In the genomic region with DNA sequence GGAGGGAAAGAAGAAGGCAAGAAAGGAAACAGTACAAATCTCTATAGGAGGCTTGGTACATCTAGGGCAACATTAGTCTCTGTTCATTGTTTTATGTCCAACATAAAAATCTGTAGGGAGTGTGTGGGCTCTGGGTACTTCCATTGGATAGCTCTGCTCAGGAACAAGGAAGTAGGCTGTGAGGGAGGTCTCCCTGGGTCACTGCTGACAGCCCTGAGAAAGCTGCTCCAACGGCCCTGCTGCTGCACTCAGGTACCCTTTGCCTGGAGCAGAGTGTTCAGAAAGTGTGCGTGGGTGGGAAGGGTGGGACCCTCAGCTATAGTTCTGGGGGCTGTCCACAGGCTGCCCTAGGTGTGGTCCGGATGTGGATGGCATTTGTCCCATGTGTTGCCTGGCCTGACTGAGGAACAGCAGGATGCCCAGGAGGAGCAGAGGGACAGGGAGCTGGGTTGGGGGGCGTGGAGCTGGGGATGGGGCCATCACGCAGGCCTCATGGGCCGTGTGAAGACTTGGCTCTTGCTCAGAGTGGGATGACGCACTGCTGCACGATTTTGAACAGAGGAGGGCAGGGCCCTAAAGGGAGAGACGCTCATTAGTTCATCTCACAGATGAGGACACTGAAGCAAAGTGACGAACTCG, we compare ENCODE assay signal across 13 cellular contexts. TPM values are rescaled to one million over a fixed set of nuclear protein-coding genes. Genes with fewer than 3 reads are reported as not detected.
A peak's percentile ranks its signal among the peaks of the same experiment; 100 is the strongest.
DNase-seq lines count a peak whose midpoint lies in the region; ATAC-seq and TF ChIP-seq lines count a peak whose summit lies in the region.
"Had no signal": no experiment of that assay in that cellular context is flagged by ENCODE, and none has a peak within 500 bp of the region (broad histone marks: within the 10 kb centered on the region; RNA-seq: fewer than 3 reads in every experiment).

No MANE protein-coding gene starts in this region.

- H4K91ac ChIP-seq in IMR-90 (ENCODE audit: insufficient read depth, low read depth, low read length) (no peak overlapping the region), trophoblast cell (ENCODE audit: low read depth, low read length) (no peak overlapping the region)

- H4K20me1 ChIP-seq in IMR-90 (ENCODE audit: insufficient read depth, low read length) = no peaks in the 10 kb centered on the region
- H4K20me1 ChIP-seq: BLaER1 treated with 17β-estradiol and CSF1 and Interleukin-3, amounts not matched to agents 10 nM and 100 nM had no signal

- H2AK5ac ChIP-seq in IMR-90 (ENCODE audit: low read depth, low read length) = no peak overlapping the region
- no peak overlapping the region for H2AK5ac ChIP-seq in trophoblast cell (ENCODE audit: low read length)

- no peak overlapping the region for H2BK15ac ChIP-seq in IMR-90 (ENCODE audit: low read depth, low read length)

- H3K4me2 ChIP-seq in IMR-90 (ENCODE audit: low read depth, low read length) (no peak overlapping the region), trophoblast cell (ENCODE audit: low read length) (no peak overlapping the region)
- H3K4me2 ChIP-seq: BLaER1 treated with 17β-estradiol and CSF1 and Interleukin-3, amounts not matched to agents 10 nM and 100 nM had no signal

- H3K4me3 Mint-ChIP-seq in endothelial cell (ENCODE audit: unreplicated experiment) = no peak overlapping the region
- H3K4me3 Mint-ChIP-seq in stimulated activated naive B cell treated with anti-CD40 and anti-IgM and Interleukin-4, amounts not matched to agents 10 μg/mL and 1 μg/mL and 100 μg/mL, for 72 hours = no peak overlapping the region
- H3K4me3 Mint-ChIP-seq: CD4-positive, CD25-positive, alpha-beta regulatory T cell; H9 had no signal

- no peak for TF ChIP-seq RAD21 in IMR-90 (IDR thresholded peaks at IDR 0.05; ENCODE audit: low read length)

- no peak for TF ChIP-seq POLR2A in IMR-90 (IDR thresholded peaks at IDR 0.05; ENCODE audit: low read depth, low read length)

- no peaks in the 10 kb centered on the region for H3K79me2 ChIP-seq in trophoblast cell (ENCODE audit: control insufficient read depth, insufficient read depth, low read length, poor library complexity)

- no peaks in the 10 kb centered on the region for H3K4me1 ChIP-seq in IMR-90 (ENCODE audit: control insufficient read depth, insufficient read depth, low read length)
- H3K4me1 ChIP-seq in trophoblast cell (ENCODE audit: control insufficient read depth in 1 of 2, insufficient read depth in 2 of 2, low read length in 2 of 2) = no peaks in the 10 kb centered on the region
- no peaks in the 10 kb centered on the region for H3K4me1 ChIP-seq in aorta (ENCODE audit: control insufficient read depth in 1 of 2, insufficient read depth in 2 of 2, low read length in 2 of 2)

- no peak overlapping the region for H3K18ac ChIP-seq in IMR-90 (ENCODE audit: low read depth, low read length)
- no peak overlapping the region for H3K18ac ChIP-seq in trophoblast cell (ENCODE audit: low read length)

- H3K36me3 Mint-ChIP-seq in endothelial cell (ENCODE audit: low read depth, unreplicated experiment) = no peaks in the 10 kb centered on the region
- peaks cover 0 to 2% of the 10 kb centered on the region in 2 donors for H3K36me3 Mint-ChIP-seq in stimulated activated naive B cell treated with anti-CD40 and anti-IgM and Interleukin-4, amounts not matched to agents 10 μg/mL and 1 μg/mL and 100 μg/mL, for 72 hours
- H3K36me3 Mint-ChIP-seq: CD4-positive, CD25-positive, alpha-beta regulatory T cell had no signal

- ATAC-seq in IMR-90 (ENCODE audit: low read depth) (no peak), left colon (peak; percentile 33), aorta (ENCODE audit: low FRiP score) (peak; percentile 33)
- no peak for ATAC-seq in stimulated activated naive B cell treated with anti-CD40 and anti-IgM and Interleukin-4, amounts not matched to agents 10 μg/mL and 1 μg/mL and 100 μg/mL, for 72 hours (replicated peaks)

- H4K8ac ChIP-seq in IMR-90 (ENCODE audit: low read depth in 2 of 2, low read length in 2 of 2) = no peak overlapping the region
- H4K8ac ChIP-seq in trophoblast cell (ENCODE audit: low read depth, low read length) = no peak overlapping the region

- BruUV-seq in IMR-90 (replicated peaks; lab: Mats Ljungman, UMichigan) = no TSS peak

- no peak overlapping the region for H3K27ac Mint-ChIP-seq in endothelial cell (ENCODE audit: unreplicated experiment)
- H3K27ac Mint-ChIP-seq in stimulated activated naive B cell treated with anti-CD40 and anti-IgM and Interleukin-4, amounts not matched to agents 10 μg/mL and 1 μg/mL and 100 μg/mL, for 72 hours = no peak overlapping the region
- H3K27ac Mint-ChIP-seq: CD4-positive, CD25-positive, alpha-beta regulatory T cell had no signal

- peaks cover 31% of the 10 kb centered on the region for H3K4me1 Mint-ChIP-seq in endothelial cell (ENCODE audit: unreplicated experiment)
- peaks cover 25 to 43% of the 10 kb centered on the region in 2 donors for H3K4me1 Mint-ChIP-seq in stimulated activated naive B cell treated with anti-CD40 and anti-IgM and Interleukin-4, amounts not matched to agents 10 μg/mL and 1 μg/mL and 100 μg/mL, for 72 hours
- H3K4me1 Mint-ChIP-seq: CD4-positive, CD25-positive, alpha-beta regulatory T cell had no signal

- 68% methylated on average over 5 of the region's 11 CpGs; no CpG with 5 or more reads in 1 of the 2 experiments for WGBS in IMR-90 (ENCODE audit: extremely low coverage in 2 of 2, insufficient read length in 1 of 2), 2 experiments
- WGBS in trophoblast cell (ENCODE audit: extremely low coverage, insufficient coverage, insufficient read length) = no CpG with 5 or more reads among the region's 11 CpGs
- WGBS in aorta, 2 donors = 89 to 90% methylated on average over 11 of the region's 11 CpGs

- no peak overlapping the region for H2BK12ac ChIP-seq in trophoblast cell (ENCODE audit: low read length)

- dilution Hi-C loops in IMR-90 (cut with HindIII; ENCODE audit: low sequenced_read_pairs, unreplicated experiment) = no loop called here

- H3K23ac ChIP-seq in IMR-90 (ENCODE audit: low read depth, low read length) (no peak overlapping the region), trophoblast cell (ENCODE audit: low read length) (no peak overlapping the region)

- no peak overlapping the region for H4K12ac ChIP-seq in trophoblast cell (ENCODE audit: low read depth, low read length)

- intact Hi-C loops in IMR-90 (cut with micrococcal nuclease) = no loop called here
- intact Hi-C loops in left colon (cut with DNase I, micrococcal nuclease) = no loop called here
- intact Hi-C loops in aorta (cut with DNase I) = no loop called here

- no peak overlapping the region for H2BK120ac ChIP-seq in IMR-90 (ENCODE audit: low read depth, low read length)
- no peak overlapping the region for H2BK120ac ChIP-seq in trophoblast cell (ENCODE audit: insufficient read depth, low read length, poor library complexity)

- H3K9me3 ChIP-seq in IMR-90 (ENCODE audit: control insufficient read depth, insufficient read depth, low read length) (no peaks in the 10 kb centered on the region), trophoblast cell (ENCODE audit: insufficient read depth, low read depth, low read length) (peaks cover 2% of the 10 kb centered on the region), aorta (ENCODE audit: control insufficient read depth, low read length) (no peaks in the 10 kb centered on the region)

- H3K9me3 Mint-ChIP-seq in endothelial cell (ENCODE audit: unreplicated experiment) = no peaks in the 10 kb centered on the region
- H3K9me3 Mint-ChIP-seq in stimulated activated naive B cell treated with anti-CD40 and anti-IgM and Interleukin-4, amounts not matched to agents 10 μg/mL and 1 μg/mL and 100 μg/mL, for 72 hours = peaks cover 0 to 2% of the 10 kb centered on the region in 2 donors
- H3K9me3 Mint-ChIP-seq: H9 had no signal

- CTCF ChIA-PET in IMR-90 (lab: Yijun Ruan, JAX) = no interaction called here

- H2BK20ac ChIP-seq in IMR-90 (ENCODE audit: low read depth, low read length) = no peak overlapping the region

- H3K27ac ChIP-seq in IMR-90 (ENCODE audit: insufficient read depth, low read length) = no peak overlapping the region
- no peak overlapping the region for H3K27ac ChIP-seq in trophoblast cell (ENCODE audit: low read depth, low read length)
- H3K27ac ChIP-seq in aorta (ENCODE audit: low read depth in 1 of 2, low read length in 2 of 2) = no peak overlapping the region
- H3K27ac ChIP-seq: BLaER1 treated with 17β-estradiol and CSF1 and Interleukin-3, amounts not matched to agents 10 nM and 100 nM had no signal

- H2AK9ac ChIP-seq in IMR-90 (replicated peaks; ENCODE audit: low read depth, low read length, poor library complexity) = no peak overlapping the region

- H2AFZ ChIP-seq in IMR-90 (replicated peaks; ENCODE audit: low read length, poor library complexity) = peak overlapping the region; percentile 29
- no peak overlapping the region for H2AFZ ChIP-seq in trophoblast cell (ENCODE audit: insufficient read depth, low read length, poor library complexity)

- H3K4me3 ChIP-seq in IMR-90 (ENCODE audit: insufficient read depth, low read depth, low read length) (no peak overlapping the region), trophoblast cell (ENCODE audit: low read depth, low read length) (peak overlapping the region; percentile 20), aorta (ENCODE audit: low read length in 2 of 2) (no peak overlapping the region)
- H3K4me3 ChIP-seq: BLaER1 treated with 17β-estradiol and CSF1 and Interleukin-3, amounts not matched to agents 10 nM and 100 nM had no signal

- no peak for DNase-seq in IMR-90
- no peak for DNase-seq in left colon
- DNase-seq in trophoblast cell = no peak
- no peak for DNase-seq in aorta
- DNase-seq in endothelial cell (ENCODE audit: low spot score) = no peak
- DNase-seq in stimulated activated naive B cell treated with anti-CD40 and anti-IgM and Interleukin-4, amounts not matched to agents 10 μg/mL and 1 μg/mL and 100 μg/mL, for 72 hours = no peak
- no peak for DNase-seq in RPMI8226
- DNase-seq: ACHN; CD4-positive, CD25-positive, alpha-beta regulatory T cell; DMS 273 treated with DMSO at 0.1 percent for 48 hours; GOT3; H9 had no signal

- no peak overlapping the region for H3K9ac ChIP-seq in IMR-90 (ENCODE audit: low read depth, low read length)
- no peak overlapping the region for H3K9ac ChIP-seq in trophoblast cell (ENCODE audit: low read length)
- H3K9ac ChIP-seq: BLaER1 treated with 17β-estradiol and CSF1 and Interleukin-3, amounts not matched to agents 10 nM and 100 nM had no signal

- no peak overlapping the region for H4K5ac ChIP-seq in IMR-90 (ENCODE audit: low read depth, low read length)

- H3K4ac ChIP-seq in IMR-90 (ENCODE audit: low read depth, low read length) = no peak overlapping the region
- H3K4ac ChIP-seq in trophoblast cell (ENCODE audit: low read depth, low read length) = no peak overlapping the region

- H3K9me1 ChIP-seq in IMR-90 (ENCODE audit: insufficient read depth, low read length) = no peaks in the 10 kb centered on the region

- no peak for TF ChIP-seq CTCF in IMR-90 (conservative IDR thresholded peaks at IDR 0.05; ENCODE audit: low read depth, low read length)
- TF ChIP-seq CTCF in endothelial cell (IDR thresholded peaks at IDR 0.05; ENCODE audit: unreplicated experiment) = no peak

- no peak overlapping the region for H3K56ac ChIP-seq in IMR-90 (ENCODE audit: extremely low read depth, insufficient read depth, low read length)

- H3K79me1 ChIP-seq in IMR-90 (ENCODE audit: low read depth in 1 of 2, low read length in 2 of 2) (no peaks in the 10 kb centered on the region), trophoblast cell (ENCODE audit: low read length) (no peaks in the 10 kb centered on the region)

- H3K14ac ChIP-seq in IMR-90 (replicated peaks; ENCODE audit: low read depth, low read length) (no peak overlapping the region), trophoblast cell (ENCODE audit: low read length) (no peak overlapping the region)

- POLR2A ChIA-PET in IMR-90 (lab: Charles Lee; ENCODE audit: unreplicated experiment) = no interaction called here

- H3K36me3 ChIP-seq in IMR-90 (ENCODE audit: control insufficient read depth, insufficient read depth, low read length) = no peaks in the 10 kb centered on the region
- no peaks in the 10 kb centered on the region for H3K36me3 ChIP-seq in trophoblast cell (ENCODE audit: control insufficient read depth in 1 of 2, insufficient read depth in 2 of 2, low read length in 2 of 2)
- H3K36me3 ChIP-seq in aorta (ENCODE audit: control insufficient read depth in 1 of 2, insufficient read depth in 2 of 2, low read length in 1 of 2) = no peaks in the 10 kb centered on the region
- H3K36me3 ChIP-seq: BLaER1 treated with 17β-estradiol and CSF1 and Interleukin-3, amounts not matched to agents 10 nM and 100 nM had no signal

- peaks cover 10% of the 10 kb centered on the region for H3K27me3 Mint-ChIP-seq in endothelial cell (ENCODE audit: unreplicated experiment)
- H3K27me3 Mint-ChIP-seq in stimulated activated naive B cell treated with anti-CD40 and anti-IgM and Interleukin-4, amounts not matched to agents 10 μg/mL and 1 μg/mL and 100 μg/mL, for 72 hours = peaks cover 2 to 4% of the 10 kb centered on the region in 2 donors
- H3K27me3 Mint-ChIP-seq: CD4-positive, CD25-positive, alpha-beta regulatory T cell had no signal

- H3K27me3 ChIP-seq in IMR-90 (ENCODE audit: control insufficient read depth, insufficient read depth, low read length) (peaks cover 3% of the 10 kb centered on the region), trophoblast cell (ENCODE audit: insufficient read depth, low read length) (no peaks in the 10 kb centered on the region), aorta (ENCODE audit: control insufficient read depth in 1 of 2, insufficient read depth in 2 of 2, low read length in 1 of 2) (no peaks in the 10 kb centered on the region)
- H3K27me3 ChIP-seq: BLaER1 treated with 17β-estradiol and CSF1 and Interleukin-3, amounts not matched to agents 10 nM and 100 nM had no signal

- no peak overlapping the region for H2BK5ac ChIP-seq in IMR-90 (ENCODE audit: low read depth, low read length, poor library complexity, severe bottlenecking)
- H2BK5ac ChIP-seq in trophoblast cell (ENCODE audit: low read depth, low read length, poor library complexity) = no peak overlapping the region

- in situ Hi-C loops in IMR-90 (cut with MboI; ENCODE audit: low sequenced_read_pairs) = no loop called here

RNA-seq across cellular contexts. Expression of gene C1orf115, which starts 16.9 kb away (rescaled TPM):
- under 0.01 and 0.18 TPM in 2 replicates for total RNA-seq in IMR-90 (2012; rRNA removed)
- 0.06 and 0.07 TPM in 2 replicates for polyA plus RNA-seq in IMR-90 (2012; rRNA removed)
- 0.05 and 0.08 TPM in 2 replicates for polyA plus RNA-seq in IMR-90 (2012; cell fraction: cytosol; rRNA removed)
- polyA plus RNA-seq in IMR-90 (2012; cell fraction: nucleus; rRNA removed; ENCODE audit: low replicate concordance) = 0.03 and 0.05 TPM in 2 replicates
- total RNA-seq in left colon = 10 to 100 TPM; 65.8 to 91.6 TPM
- 37.0 and 40.6 TPM in 2 replicates for polyA plus RNA-seq in trophoblast cell (2013)
- 10 to 100 TPM; 10.8 to 21.2 TPM for total RNA-seq in aorta
- polyA plus RNA-seq in aorta = 10 to 100 TPM in 1 of 2 donors, 1 to 10 TPM in 1; 4.8 to 70.5 TPM
- 34.7 TPM for total RNA-seq in endothelial cell (ENCODE audit: unreplicated experiment)

RNA-seq across cellular contexts. Expression of gene MTARC2, which starts 41.1 kb away (rescaled TPM):
- total RNA-seq in IMR-90 (2012; rRNA removed) (0.36 and 0.56 TPM in 2 replicates), left colon (10 to 100 TPM; 36.2 to 40.0 TPM), aorta (10 to 100 TPM; 18.2 to 33.9 TPM), endothelial cell (ENCODE audit: unreplicated experiment) (3.6 TPM)
- polyA plus RNA-seq in IMR-90 (2012; rRNA removed) (2.6 TPM in 2 replicates), aorta (10 to 100 TPM; 31.4 to 32.7 TPM)
- 0.71 and 3.2 TPM in 2 replicates for polyA plus RNA-seq in IMR-90 (2012; cell fraction: cytosol; rRNA removed)
- 8.2 and 12.5 TPM in 2 replicates for polyA plus RNA-seq in IMR-90 (2012; cell fraction: nucleus; rRNA removed; ENCODE audit: low replicate concordance)
- polyA plus RNA-seq in trophoblast cell (2013) = 5.5 and 5.6 TPM in 2 replicates
- total RNA-seq: CD4-positive, CD25-positive, alpha-beta regulatory T cell had no signal
- polyA plus RNA-seq: CD4-positive, CD25-positive, alpha-beta regulatory T cell had no signal

Comparison
In these comparisons a context has a peak if more than half of its experiments do, and no peak if none do; other contexts are left out.
1. ATAC-seq: peak in left colon (single experiment) and aorta (single experiment); none in IMR-90 (single experiment) and stimulated activated naive B cell treated with anti-CD40 and anti-IgM and Interleukin-4, amounts not matched to agents 10 μg/mL and 1 μg/mL and 100 μg/mL, for 72 hours (0 of 2).
2. RNA of gene C1orf115, which starts 16.9 kb away (total RNA-seq): 65.8 to 91.6 TPM in left colon, 34.7 TPM in endothelial cell (single experiment) and 10.8 to 21.2 TPM in aorta; under 0.01 to 0.18 TPM in IMR-90; every median in the first group is over 10 times any median in the second.